23 cellular contexts compared by ENCODE assay signal in genomic region chr18:7892556-7892955, GRCh38.
"Had no signal": no experiment of that assay in that cellular context is flagged by ENCODE, and none has a peak within 500 bp of the region (broad histone marks: within the 10 kb centered on the region; RNA-seq: fewer than 3 reads in every experiment).

No MANE protein-coding gene starts in this region.

- H3K36me3 ChIP-seq: esophagus squamous epithelium, gastrocnemius medialis, left lung, lower lobe of right lung had no signal

- FAIRE-seq: colon, endothelial cell of umbilical vein, islet of Langerhans, keratinocyte had no signal

- H3K27ac ChIP-seq: coronary artery, dorsolateral prefrontal cortex, esophagus squamous epithelium, gastrocnemius medialis, heart right ventricle, left lung, lower lobe of right lung had no signal

- H3K4me3 ChIP-seq: coronary artery, dorsolateral prefrontal cortex, esophagus squamous epithelium, gastrocnemius medialis, heart right ventricle, left lung, lower lobe of right lung, mucosa of descending colon had no signal

- H3K27me3 ChIP-seq: dorsolateral prefrontal cortex, esophagus squamous epithelium, gastrocnemius medialis, heart right ventricle, left lung had no signal

- H3K4me1 ChIP-seq: left lung, lower lobe of right lung had no signal

- H3K9me3 ChIP-seq: esophagus squamous epithelium, gastrocnemius medialis, heart right ventricle, left lung, lower lobe of right lung, mucosa of descending colon had no signal

- ATAC-seq: gastrocnemius medialis, left cardiac atrium, left lung, left ventricle myocardium superior, lower lobe of right lung, mucosa of descending colon had no signal

- DNase-seq: dermis blood vessel endothelial cell; dorsolateral prefrontal cortex; effector CD4-positive, alpha-beta T cell; effector memory CD4-positive, alpha-beta T cell; esophagus squamous epithelium; foreskin fibroblast; foreskin melanocyte; gastrocnemius medialis; glutamatergic neuron; head of caudate nucleus; heart right ventricle; hippocampal formation; left cardiac atrium; left lung; left ventricle myocardium superior; lower lobe of right lung; mesenchymal stem cell; mucosa of descending colon had no signal
